1 cellular context compared by ENCODE assay signal in the genomic region with DNA sequence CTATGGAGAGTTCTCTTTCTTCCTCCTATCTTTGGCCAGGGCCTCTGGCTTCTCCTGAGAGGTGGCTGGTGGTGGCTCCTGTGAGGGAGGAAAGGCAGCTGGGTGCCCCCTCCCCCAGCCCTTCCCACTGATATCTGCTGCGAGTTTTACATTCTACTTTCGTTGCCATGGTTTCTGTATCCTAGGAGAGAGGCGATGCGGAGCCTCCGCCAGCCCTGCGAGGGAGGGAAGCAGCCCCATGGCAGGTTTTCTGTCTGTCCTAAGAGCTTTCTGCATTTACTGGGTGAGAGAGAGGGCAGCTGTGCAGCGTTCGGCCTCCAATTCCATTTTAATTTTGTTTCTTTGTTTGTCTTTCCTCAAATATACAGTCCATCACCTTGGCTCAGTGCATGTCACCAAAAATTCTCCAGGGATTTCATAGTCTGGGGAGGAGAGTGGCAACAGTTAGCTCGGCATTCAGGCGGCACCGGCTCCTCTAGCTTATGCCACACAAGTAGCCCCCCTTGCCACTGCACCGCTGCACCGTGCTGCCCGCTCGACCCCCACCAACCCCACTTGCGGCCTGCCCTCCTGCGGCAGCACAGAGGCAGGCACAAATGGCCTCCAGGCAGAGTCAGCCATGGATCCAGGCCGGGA.
TF ChIP-seq lines count a peak whose summit lies in the region.

No MANE protein-coding gene starts in this region.

TF ChIP-seq in IMR-90, 13 proteins besides CTCF, POLR2A, EP300 and RAD21:
- TF ChIP-seq MAFK (IDR thresholded peaks at IDR 0.05; ENCODE audit: low read depth, low read length) (no peak), MAZ (IDR thresholded peaks at IDR 0.05; ENCODE audit: borderline replicate concordance, low read depth, low read length) (no peak), SMC3 (IDR thresholded peaks at IDR 0.05; ENCODE audit: low read depth, low read length) (no peak), FOS (IDR thresholded peaks at IDR 0.05; ENCODE audit: low read depth, low read length) (no peak), NFE2L2 (IDR thresholded peaks at IDR 0.05; ENCODE audit: low read depth, low read length) (no peak)
- TF ChIP-seq, protein P1, sequence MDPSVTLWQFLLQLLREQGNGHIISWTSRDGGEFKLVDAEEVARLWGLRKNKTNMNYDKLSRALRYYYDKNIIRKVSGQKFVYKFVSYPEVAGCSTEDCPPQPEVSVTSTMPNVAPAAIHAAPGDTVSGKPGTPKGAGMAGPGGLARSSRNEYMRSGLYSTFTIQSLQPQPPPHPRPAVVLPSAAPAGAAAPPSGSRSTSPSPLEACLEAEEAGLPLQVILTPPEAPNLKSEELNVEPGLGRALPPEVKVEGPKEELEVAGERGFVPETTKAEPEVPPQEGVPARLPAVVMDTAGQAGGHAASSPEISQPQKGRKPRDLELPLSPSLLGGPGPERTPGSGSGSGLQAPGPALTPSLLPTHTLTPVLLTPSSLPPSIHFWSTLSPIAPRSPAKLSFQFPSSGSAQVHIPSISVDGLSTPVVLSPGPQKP (IDR thresholded peaks at IDR 0.05; ENCODE audit: borderline replicate concordance, low read depth, low read length): no peak
